Comparison of ENCODE assay signal across 20 cellular contexts in the genomic region with DNA sequence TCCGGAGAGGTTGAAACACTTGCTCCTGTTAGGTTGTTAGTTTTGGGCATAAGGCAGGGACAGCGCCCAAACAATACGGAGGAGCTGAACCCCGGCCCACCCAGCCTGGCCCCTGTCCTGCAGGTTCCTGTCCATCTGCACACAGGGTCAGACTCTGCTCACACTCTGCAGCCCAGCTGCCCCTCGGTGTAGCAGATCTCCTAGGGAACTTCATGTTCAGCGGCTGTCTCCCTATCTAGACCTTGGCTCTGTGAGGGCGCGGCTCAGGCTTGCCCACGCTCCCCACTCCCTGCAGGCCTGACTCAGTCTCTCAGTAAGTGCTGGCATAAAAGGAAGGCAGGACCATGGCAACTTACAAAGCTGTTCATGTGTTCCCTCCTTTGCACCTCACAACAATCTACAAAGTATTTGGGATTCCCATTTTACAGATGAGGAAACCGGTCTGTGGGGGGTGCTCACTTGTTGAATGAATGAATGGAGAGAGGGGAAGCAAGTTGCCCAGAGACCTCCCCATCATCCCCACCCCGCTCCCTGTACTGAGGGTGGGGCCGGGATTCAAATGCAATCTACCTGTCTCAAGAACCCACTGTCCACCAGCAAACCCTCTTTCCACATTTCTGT. TPM values are rescaled to one million over a fixed set of nuclear protein-coding genes. Genes with fewer than 3 reads are reported as not detected.
A peak's percentile ranks its signal among the peaks of the same experiment; 100 is the strongest.
DNase-seq lines count a peak whose midpoint lies in the region; ATAC-seq and TF ChIP-seq lines count a peak whose summit lies in the region.
"Had no signal": no experiment of that assay in that cellular context is flagged by ENCODE, and none has a peak within 500 bp of the region (broad histone marks: within the 10 kb centered on the region; RNA-seq: fewer than 3 reads in every experiment).

No MANE protein-coding gene starts in this region.

- CTCF ChIA-PET in activated CD4-positive, alpha-beta memory T cell treated with anti-CD3 and anti-CD28 coated beads, Interleukin-2, amount 10 ng/mL, durations not matched to agents 7 days and 5 days (lab: Charles Lee): interaction anchor here (0.7 kb wide), 1 partner anchor 542 kb away, joined by 4 read pairs; no protein-coding TSS in a partner anchor

- H3K9me3 ChIP-seq in right cardiac atrium (ENCODE audit: control insufficient read depth, low read length) (no peaks in the 10 kb centered on the region), sigmoid colon (no peaks in the 10 kb centered on the region), uterus (no peaks in the 10 kb centered on the region)
- H3K9me3 ChIP-seq: SJSA1 had no signal

- no peak overlapping the region for H3K27ac Mint-ChIP-seq in activated CD4-positive, alpha-beta memory T cell treated with anti-CD3 and anti-CD28 coated beads, Interleukin-2, amount 10 ng/mL, durations not matched to agents 7 days and 5 days
- H3K27ac Mint-ChIP-seq: CD14-positive monocyte, HFFc6 had no signal

- H3K9me3 Mint-ChIP-seq in activated CD4-positive, alpha-beta memory T cell treated with anti-CD3 and anti-CD28 coated beads, Interleukin-2, amount 10 ng/mL, durations not matched to agents 7 days and 5 days: no peaks in the 10 kb centered on the region
- H3K9me3 Mint-ChIP-seq: CD14-positive monocyte, HFFc6 had no signal

- TF ChIP-seq CTCF in sigmoid colon (IDR thresholded peaks at IDR 0.05): no peak
- TF ChIP-seq CTCF in uterus (IDR thresholded peaks at IDR 0.05): no peak

- WGBS in right cardiac atrium: 84% methylated on average over 12 of the region's 12 CpGs
- 88 to 94% methylated on average over 12 of the region's 12 CpGs for WGBS in sigmoid colon, 2 donors

- no peak for TF ChIP-seq EP300 in sigmoid colon (IDR thresholded peaks at IDR 0.05)

- H3K27ac ChIP-seq in right cardiac atrium (ENCODE audit: low read length) (peak overlapping the region; percentile 82), sigmoid colon (no peak overlapping the region), uterus (no peak overlapping the region)
- H3K27ac ChIP-seq: RWPE1, SJSA1 had no signal

- ATAC-seq in Right ventricle myocardium inferior (peak; percentile 47), right cardiac atrium (peak in 1 of 2 donors; percentile 10), GM18858 (IDR thresholded peaks at IDR 0.05; ENCODE audit: unreplicated experiment) (no peak)
- ATAC-seq: PC-3 had no signal

- no peak for DNase-seq in Right ventricle myocardium inferior (ENCODE audit: missing footprints)
- DNase-seq in right cardiac atrium: no peak
- DNase-seq in sigmoid colon: peak; percentile 61
- no peak for DNase-seq in uterus
- DNase-seq in activated CD4-positive, alpha-beta memory T cell treated with anti-CD3 and anti-CD28 coated beads, Interleukin-2, amount 10 ng/mL, durations not matched to agents 7 days and 5 days: no peak
- DNase-seq in H7: no peak
- DNase-seq: ACHN, AML-193, COR-L47, GF-D8, GOT3, HFFc6, NCI-H1930, PC-3 had no signal

- H3K4me1 ChIP-seq in right cardiac atrium (ENCODE audit: control insufficient read depth, insufficient read depth, low read length) (peaks cover 13% of the 10 kb centered on the region), sigmoid colon (peaks cover 0 to 35% (median 31%) of the 10 kb centered on the region in 4 donors), uterus (no peaks in the 10 kb centered on the region)

- POLR2A ChIA-PET in activated CD4-positive, alpha-beta memory T cell treated with anti-CD3 and anti-CD28 coated beads, Interleukin-2, amount 10 ng/mL, durations not matched to agents 7 days and 5 days (lab: Charles Lee): no interaction called here

- H3K36me3 ChIP-seq in sigmoid colon (no peaks in the 10 kb centered on the region), uterus (no peaks in the 10 kb centered on the region), H7 (replicated peaks; ENCODE audit: control insufficient read depth, insufficient read depth, low read length) (no peaks in the 10 kb centered on the region)
- H3K36me3 ChIP-seq: SJSA1 had no signal

- no peaks in the 10 kb centered on the region for H3K27me3 ChIP-seq in right cardiac atrium (ENCODE audit: control insufficient read depth, insufficient read depth)
- no peaks in the 10 kb centered on the region for H3K27me3 ChIP-seq in sigmoid colon
- H3K27me3 ChIP-seq in uterus: no peaks in the 10 kb centered on the region
- H3K27me3 ChIP-seq in H7 (ENCODE audit: control insufficient read depth, insufficient read depth, low read length): no peaks in the 10 kb centered on the region
- H3K27me3 ChIP-seq: SJSA1 had no signal

- no peak overlapping the region for H3K4me3 ChIP-seq in right cardiac atrium (ENCODE audit: low read length)
- no peak overlapping the region for H3K4me3 ChIP-seq in sigmoid colon
- no peak overlapping the region for H3K4me3 ChIP-seq in uterus
- no peak overlapping the region for H3K4me3 ChIP-seq in H7 (ENCODE audit: insufficient read depth, low read depth, low read length)
- H3K4me3 ChIP-seq: SJSA1 had no signal

- no peak for TF ChIP-seq POLR2A in sigmoid colon (IDR thresholded peaks at IDR 0.05)
- no peak for TF ChIP-seq POLR2A in uterus (IDR thresholded peaks at IDR 0.05)

- H3K4me1 Mint-ChIP-seq in activated CD4-positive, alpha-beta memory T cell treated with anti-CD3 and anti-CD28 coated beads, Interleukin-2, amount 10 ng/mL, durations not matched to agents 7 days and 5 days: peaks cover 8% of the 10 kb centered on the region

- no peak overlapping the region for H3K4me3 Mint-ChIP-seq in activated CD4-positive, alpha-beta memory T cell treated with anti-CD3 and anti-CD28 coated beads, Interleukin-2, amount 10 ng/mL, durations not matched to agents 7 days and 5 days
- H3K4me3 Mint-ChIP-seq: CD14-positive monocyte, HFFc6 had no signal

- H3K27me3 Mint-ChIP-seq in activated CD4-positive, alpha-beta memory T cell treated with anti-CD3 and anti-CD28 coated beads, Interleukin-2, amount 10 ng/mL, durations not matched to agents 7 days and 5 days: no peaks in the 10 kb centered on the region

- no peaks in the 10 kb centered on the region for H3K36me3 Mint-ChIP-seq in activated CD4-positive, alpha-beta memory T cell treated with anti-CD3 and anti-CD28 coated beads, Interleukin-2, amount 10 ng/mL, durations not matched to agents 7 days and 5 days (ENCODE audit: low read depth)

- intact Hi-C loops in Right ventricle myocardium inferior (cut with DNase I) (no loop called here), right cardiac atrium (cut with DNase I) (no loop called here), sigmoid colon (cut with DNase I) (no loop called here), uterus (cut with DNase I; ENCODE audit: low total_unique reads) (no loop called here)

RNA-seq across cellular contexts. Expression of a gene that starts 26.2 kb away (rescaled TPM):
- 43.4 TPM for total RNA-seq in Right ventricle myocardium inferior
- 10 to 100 TPM; 14.4 to 32.7 (median 28.7) TPM for total RNA-seq in right cardiac atrium
- polyA plus RNA-seq in right cardiac atrium: 16.7 TPM
- total RNA-seq in sigmoid colon: 10 to 100 TPM in 3 of 4 donors, 1 to 10 TPM in 1; 8.9 to 30.5 (median 19.8) TPM
- polyA plus RNA-seq in sigmoid colon: 10 to 100 TPM; 21.0 to 40.9 (median 31.9) TPM
- 10 to 100 TPM in 2 of 4 donors, 1 to 10 TPM in 2; 2.4 to 17.1 (median 10.1) TPM for total RNA-seq in uterus
- under 1 TPM; 0.53 to 0.55 TPM for total RNA-seq in activated CD4-positive, alpha-beta memory T cell treated with anti-CD3 and anti-CD28 coated beads, Interleukin-2, amount 10 ng/mL, durations not matched to agents 7 days and 5 days
- 5.0 and 5.4 TPM in 2 replicates for total RNA-seq in H7 (2014; rRNA removed; shearing (Covaris generic))

RNA-seq across cellular contexts. Expression of a gene that starts 49.1 kb away (rescaled TPM):
- total RNA-seq in Right ventricle myocardium inferior (1.5 TPM), right cardiac atrium (under 1 TPM in 3 of 4 donors, not detected in 1; 0.15 to 0.72 (median 0.59) TPM), sigmoid colon (not detected), uterus (not detected)
- polyA plus RNA-seq in right cardiac atrium (0.43 TPM), sigmoid colon (1 to 10 TPM; 3.2 to 5.4 (median 3.7) TPM)
- total RNA-seq in activated CD4-positive, alpha-beta memory T cell treated with anti-CD3 and anti-CD28 coated beads, Interleukin-2, amount 10 ng/mL, durations not matched to agents 7 days and 5 days: not detected
- not detected in 2 replicates for total RNA-seq in H7 (2014; rRNA removed; shearing (Covaris generic))
- total RNA-seq: Daoy, HFFc6, LHCN-M2, PC-3, SJSA1 had no signal
- polyA plus RNA-seq: CD14-positive monocyte had no signal
